Comparison of ENCODE assay signal across 18 cellular contexts in the genomic region with DNA sequence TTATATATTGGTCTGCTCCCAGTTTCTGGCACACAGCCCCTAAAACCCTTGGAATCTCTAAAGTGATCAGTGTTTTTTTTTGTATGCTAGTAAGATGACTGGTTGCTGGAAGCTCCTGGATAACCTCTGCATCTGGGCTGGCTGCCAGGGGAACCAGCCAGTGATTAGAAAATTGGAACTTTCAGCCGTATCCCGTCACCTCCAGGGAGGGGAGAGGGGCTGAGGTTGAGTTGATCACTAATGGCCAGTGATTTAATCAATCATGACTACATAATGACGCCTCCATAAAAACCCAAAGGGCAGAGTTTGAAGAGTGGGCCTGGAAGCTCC. TPM values are rescaled to one million over a fixed set of nuclear protein-coding genes. Genes with fewer than 3 reads are reported as not detected.
A peak's percentile ranks its signal among the peaks of the same experiment; 100 is the strongest.
DNase-seq lines count a peak whose midpoint lies in the region; TF ChIP-seq lines count a peak whose summit lies in the region.
"Had no signal": no experiment of that assay in that cellular context is flagged by ENCODE, and none has a peak within 500 bp of the region (broad histone marks: within the 10 kb centered on the region; RNA-seq: fewer than 3 reads in every experiment).

No MANE protein-coding gene starts in this region.

- H3K27me3 ChIP-seq in BE2C (no peaks in the 10 kb centered on the region), colonic mucosa (no peaks in the 10 kb centered on the region)
- H3K27me3 ChIP-seq: BLaER1 had no signal

- H3K9me3 ChIP-seq in BE2C (no peaks in the 10 kb centered on the region), colonic mucosa (no peaks in the 10 kb centered on the region)

- H3K4me1 ChIP-seq in BE2C (peaks cover 10% of the 10 kb centered on the region), colonic mucosa (peaks cover 4% of the 10 kb centered on the region)
- H3K4me1 ChIP-seq: BLaER1 had no signal

- TF ChIP-seq CTCF in BE2C (IDR thresholded peaks at IDR 0.05; ENCODE audit: low read depth, low read length) (no peak), colonic mucosa (IDR thresholded peaks at IDR 0.05) (no peak)

- H3K27ac ChIP-seq in colonic mucosa, result peak overlapping the region; percentile 34
- H3K27ac ChIP-seq: BLaER1 had no signal

- H3K9ac ChIP-seq in colonic mucosa (ENCODE audit: low read depth in 2 of 2, low read length in 2 of 2), result no peak overlapping the region
- H3K9ac ChIP-seq: BLaER1 had no signal

- H3K4me3 ChIP-seq in BE2C (ENCODE audit: low read depth, low read length), result no peak overlapping the region
- no peak overlapping the region for H3K4me3 ChIP-seq in colonic mucosa
- H3K4me3 ChIP-seq: BLaER1 had no signal

- intact Hi-C loops in colonic mucosa (cut with DNase I), result no loop called here

- DNase-seq in NCI-H146 (lab: John Stamatoyannopoulos, UW) (peak; percentile 73), NCI-H146 treated with DMSO at 0.1 percent for 48 hours (lab: John Stamatoyannopoulos, UW; ENCODE audit: unreplicated experiment) (no peak), BE2C (peak; percentile 70), NCI-H1105 (lab: John Stamatoyannopoulos, UW) (peak; percentile 47), colonic mucosa (peak; percentile 46), NCI-H1436 (lab: John Stamatoyannopoulos, UW) (no peak), GDM1 (lab: John Stamatoyannopoulos, UW) (no peak)
- DNase-seq in activated effector memory CD4-positive, alpha-beta T cell treated with anti-CD3 and anti-CD28 coated beads, Interleukin-2, amount 50 U/mL, for 16 hours, result no peak
- DNase-seq: CD4-positive, CD25-positive, alpha-beta regulatory T cell; DND-41; HCEC 1CT; NCI-H1930; NCI-H446; NCI-H524 treated with DMSO at 0.1 percent for 48 hours; SHP77 treated with DMSO at 0.1 percent for 48 hours; SW 1271; T-helper 9 cell had no signal

- H3K36me3 ChIP-seq in BE2C, result no peaks in the 10 kb centered on the region
- H3K36me3 ChIP-seq in colonic mucosa, result no peaks in the 10 kb centered on the region
- H3K36me3 ChIP-seq: BLaER1 had no signal

RNA-seq across cellular contexts. Expression of gene NOP56, which starts 48.0 kb away (rescaled TPM):
- 325 TPM for polyA plus RNA-seq in BE2C (2012; ENCODE audit: insufficient read depth, insufficient read length, low read depth)
- total RNA-seq in colonic mucosa, result 100 to 1,000 TPM in 1 of 2 donors, 10 to 100 TPM in 1; 66.3 to 186 TPM

RNA-seq across cellular contexts. Expression of gene IDH3B, which starts 59.5 kb away (rescaled TPM):
- 151 TPM for polyA plus RNA-seq in BE2C (2012; ENCODE audit: insufficient read depth, insufficient read length, low read depth)
- 100 to 1,000 TPM; 117 to 140 TPM for total RNA-seq in colonic mucosa

Comparison
In these comparisons a context has a peak if more than half of its experiments do, and no peak if none do; other contexts are left out.
1. DNase-seq: peak in NCI-H146 (single experiment), BE2C (single experiment), NCI-H1105 (single experiment) and colonic mucosa (single experiment); none in NCI-H146 treated with DMSO at 0.1 percent for 48 hours (single experiment), NCI-H1436 (single experiment), GDM1 (single experiment) and activated effector memory CD4-positive, alpha-beta T cell treated with anti-CD3 and anti-CD28 coated beads, Interleukin-2, amount 50 U/mL, for 16 hours (single experiment).